19 cellular contexts compared by ENCODE assay signal in the genomic region with DNA sequence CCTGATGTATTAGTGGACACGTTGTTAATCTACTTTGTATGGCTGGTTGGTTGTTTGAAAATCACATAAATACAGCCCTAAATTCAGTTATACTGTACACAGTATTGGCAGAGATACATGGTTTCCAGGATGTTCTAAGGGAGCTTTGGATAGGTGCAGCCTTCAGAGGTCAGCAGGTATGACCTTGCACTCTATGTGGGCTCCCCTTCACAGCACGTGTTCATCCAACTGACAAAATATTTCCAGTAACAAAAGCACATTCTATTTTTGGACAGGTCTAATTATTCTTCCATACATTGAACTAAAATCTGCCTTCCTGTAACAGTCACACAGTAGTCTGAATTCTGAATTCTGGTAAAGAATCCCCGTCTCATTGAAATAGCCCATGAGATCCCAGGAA.
DNase-seq lines count a peak whose midpoint lies in the region; ATAC-seq and TF ChIP-seq lines count a peak whose summit lies in the region.
"Had no signal": no experiment of that assay in that cellular context is flagged by ENCODE, and none has a peak within 500 bp of the region (broad histone marks: within the 10 kb centered on the region; RNA-seq: fewer than 3 reads in every experiment).

No MANE protein-coding gene starts in this region.

- H3K4me3 ChIP-seq in BLaER1 = no peak overlapping the region
- H3K4me3 ChIP-seq in fibroblast of lung (replicated peaks in 1 of 4; ENCODE audit: control extremely low read depth in 1 of 4, insufficient read depth in 1 of 4, low read depth in 3 of 4, low read length in 4 of 4) = no peak overlapping the region
- H3K4me3 ChIP-seq in neural progenitor cell = no peak overlapping the region
- H3K4me3 ChIP-seq: GM12878 had no signal

- no peaks in the 10 kb centered on the region for H3K36me3 ChIP-seq in BLaER1
- no peaks in the 10 kb centered on the region for H3K36me3 ChIP-seq in fibroblast of lung (ENCODE audit: control insufficient read depth, insufficient read depth, low read length)
- no peaks in the 10 kb centered on the region for H3K36me3 ChIP-seq in neural progenitor cell

- H3K9ac ChIP-seq in BLaER1 (no peak overlapping the region), fibroblast of lung (ENCODE audit: insufficient read depth, low read length) (no peak overlapping the region), neural progenitor cell (no peak overlapping the region)

- H3K4me2 ChIP-seq in BLaER1 (peak overlapping the region; percentile 36), fibroblast of lung (ENCODE audit: extremely low read depth, insufficient read depth, low read length) (peak overlapping the region; percentile 15), neural progenitor cell (no peak overlapping the region)

- peaks cover 7% of the 10 kb centered on the region for H3K4me1 ChIP-seq in BLaER1
- peaks cover 8% of the 10 kb centered on the region for H3K4me1 ChIP-seq in fibroblast of lung (ENCODE audit: control insufficient read depth, extremely low read depth, insufficient read depth, low read length)
- H3K4me1 ChIP-seq in neural progenitor cell = peaks cover 16% of the 10 kb centered on the region

- DNase-seq in NCI-H748 treated with DMSO at 0.1 percent for 48 hours (lab: John Stamatoyannopoulos, UW) (peak; percentile 36), fibroblast of lung (ENCODE audit: low read depth in 2 of 2) (no peak), neural progenitor cell (ENCODE audit: low spot score) (no peak)
- DNase-seq: activated CD4-positive, CD25-positive, alpha-beta regulatory T cell treated with anti-CD3 and anti-CD28 coated beads, Interleukin-2, amount 50 U/mL, for 72 hours; activated naive CD4-positive, alpha-beta T cell treated with Interleukin-2 at 50 U/mL for 16 hours; activated T-cell treated with anti-CD3 and anti-CD28 coated beads, Interleukin-2, amount 50 U/mL, for 24 hours; CD4-positive, CD25-positive, alpha-beta regulatory T cell; erythroblast; GF-D8; NCI-H1048; RPMI8226 had no signal

- H2AFZ ChIP-seq in fibroblast of lung (ENCODE audit: low read length) = no peak overlapping the region
- H2AFZ ChIP-seq in neural progenitor cell (replicated peaks) = peak overlapping the region; percentile 57

- peaks cover 15% of the 10 kb centered on the region for H3K4me1 Mint-ChIP-seq in neural progenitor cell
- H3K4me1 Mint-ChIP-seq: CD4-positive, CD25-positive, alpha-beta regulatory T cell; central memory CD8-positive, alpha-beta T cell had no signal

- H3K27me3 ChIP-seq in BLaER1 (no peaks in the 10 kb centered on the region), fibroblast of lung (ENCODE audit: control insufficient read depth, insufficient read depth, low read length) (no peaks in the 10 kb centered on the region), neural progenitor cell (peaks cover 8% of the 10 kb centered on the region)

- no peak overlapping the region for H3K27ac Mint-ChIP-seq in neural progenitor cell
- H3K27ac Mint-ChIP-seq: activated T-cell treated with anti-CD3 and anti-CD28 coated beads, Interleukin-2, amount 50 U/mL, for 24 hours; CD4-positive, CD25-positive, alpha-beta regulatory T cell had no signal

- H3F3A ChIP-seq in neural progenitor cell (ENCODE audit: low read depth) = no peaks in the 10 kb centered on the region

- ATAC-seq in HG03571 (IDR thresholded peaks at IDR 0.05; ENCODE audit: unreplicated experiment) (no peak), HG02840 (IDR thresholded peaks at IDR 0.05; ENCODE audit: low FRiP score, unreplicated experiment) (no peak), HG03139 (IDR thresholded peaks at IDR 0.05; ENCODE audit: unreplicated experiment) (no peak), HG03159 (IDR thresholded peaks at IDR 0.05; ENCODE audit: unreplicated experiment) (no peak)
- ATAC-seq: GM12878, SK-N-SH treated with all-trans-retinoic acid at 6 μM for 48 hours had no signal

- TF ChIP-seq CTCF in fibroblast of lung (conservative IDR thresholded peaks at IDR 0.05 in 1 of 2, IDR thresholded peaks at IDR 0.05 in 1 of 2; ENCODE audit: low read depth in 1 of 2, low read length in 2 of 2) (no peak), neural progenitor cell (IDR thresholded peaks at IDR 0.05) (no peak)

- H3K9me3 ChIP-seq in BLaER1 (no peaks in the 10 kb centered on the region), fibroblast of lung (ENCODE audit: control insufficient read depth, insufficient read depth, low read depth, low read length) (no peaks in the 10 kb centered on the region), neural progenitor cell (ENCODE audit: low read depth) (no peaks in the 10 kb centered on the region)

- H3K79me2 ChIP-seq in fibroblast of lung (ENCODE audit: control insufficient read depth, insufficient read depth, low read length) (no peaks in the 10 kb centered on the region), neural progenitor cell (ENCODE audit: low read depth) (no peaks in the 10 kb centered on the region)

- H4K20me1 ChIP-seq in BLaER1 (no peaks in the 10 kb centered on the region), fibroblast of lung (ENCODE audit: control insufficient read depth, extremely low read depth, insufficient read depth, low read length) (no peaks in the 10 kb centered on the region), neural progenitor cell (ENCODE audit: low read depth) (no peaks in the 10 kb centered on the region)

- peaks cover 2% of the 10 kb centered on the region for H3K36me3 Mint-ChIP-seq in neural progenitor cell
- H3K36me3 Mint-ChIP-seq: CD4-positive, CD25-positive, alpha-beta regulatory T cell had no signal

- H3K27ac ChIP-seq in BLaER1 = no peak overlapping the region
- H3K27ac ChIP-seq in fibroblast of lung (ENCODE audit: insufficient read depth, low read length) = no peak overlapping the region
- no peak overlapping the region for H3K27ac ChIP-seq in neural progenitor cell

- H3K9me3 Mint-ChIP-seq in neural progenitor cell = no peaks in the 10 kb centered on the region
- H3K9me3 Mint-ChIP-seq: activated T-cell treated with anti-CD3 and anti-CD28 coated beads, Interleukin-2, amount 50 U/mL, for 24 hours; CD4-positive, CD25-positive, alpha-beta regulatory T cell; central memory CD8-positive, alpha-beta T cell had no signal

- H3K4me3 Mint-ChIP-seq in neural progenitor cell = no peak overlapping the region
- H3K4me3 Mint-ChIP-seq: activated T-cell treated with anti-CD3 and anti-CD28 coated beads, Interleukin-2, amount 50 U/mL, for 24 hours; CD4-positive, CD25-positive, alpha-beta regulatory T cell; central memory CD8-positive, alpha-beta T cell had no signal

- peaks cover 4% of the 10 kb centered on the region for H3K27me3 Mint-ChIP-seq in neural progenitor cell (ENCODE audit: insufficient read depth, low read depth)
- H3K27me3 Mint-ChIP-seq: activated T-cell treated with anti-CD3 and anti-CD28 coated beads, Interleukin-2, amount 50 U/mL, for 24 hours had no signal
